In the genomic region with DNA sequence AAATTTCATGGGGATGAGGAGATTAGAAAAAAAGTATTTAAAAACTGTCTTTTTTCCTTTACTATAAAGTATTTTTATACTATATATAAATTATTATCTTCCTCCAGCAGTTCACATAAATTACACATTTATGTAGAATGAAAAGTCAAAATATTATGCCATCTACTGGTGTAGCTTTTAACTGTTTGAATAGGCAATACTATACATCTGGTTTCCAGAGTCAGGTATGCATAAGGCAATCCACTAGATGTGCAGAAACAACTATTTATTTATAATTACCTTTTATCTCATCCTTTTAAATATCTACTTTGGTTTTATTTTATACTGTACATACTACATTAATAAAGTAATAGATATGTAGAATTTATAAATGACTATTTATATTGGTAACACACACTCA, we compare ENCODE assay signal across 6 cellular contexts. TPM values are rescaled to one million over a fixed set of nuclear protein-coding genes. Genes with fewer than 3 reads are reported as not detected.
DNase-seq lines count a peak whose midpoint lies in the region; ATAC-seq, FAIRE-seq and TF ChIP-seq lines count a peak whose summit lies in the region.
"Not testable (repeated sequence)": the region's sequence is repeated elsewhere in the genome, so short reads cannot be mapped to it uniquely, and the experiment has no call there.

No MANE protein-coding gene starts in this region.

- POLR2A ChIA-PET in activated CD8-positive, alpha-beta T cell treated with anti-CD3 and anti-CD28 coated beads for 36 hours (lab: Charles Lee): not testable (repeated sequence)

- H3K27me3 Mint-ChIP-seq in activated CD8-positive, alpha-beta T cell treated with anti-CD3 and anti-CD28 coated beads for 36 hours; brain; neural crest cell (ENCODE audit: low read depth): not testable (repeated sequence)

- peak; percentile 15 for TF ChIP-seq CTCF in activated CD8-positive, alpha-beta T cell treated with anti-CD3 and anti-CD28 coated beads for 36 hours (IDR thresholded peaks at IDR 0.05)
- peak; percentile 31 to 37 for TF ChIP-seq CTCF in brain (conservative IDR thresholded peaks at IDR 0.05)
- peak; percentile 41 for TF ChIP-seq CTCF in neural crest cell (conservative IDR thresholded peaks at IDR 0.05)

- CTCF ChIA-PET in activated CD8-positive, alpha-beta T cell treated with anti-CD3 and anti-CD28 coated beads for 36 hours (lab: Charles Lee): not testable (repeated sequence)

- not testable (repeated sequence) for H3K4me3 Mint-ChIP-seq in activated CD8-positive, alpha-beta T cell treated with anti-CD3 and anti-CD28 coated beads for 36 hours; brain; neural crest cell

- H3K9me3 Mint-ChIP-seq in activated CD8-positive, alpha-beta T cell treated with anti-CD3 and anti-CD28 coated beads for 36 hours; brain; neural crest cell: not testable (repeated sequence)

- peak; percentile 45 for FAIRE-seq in G401.6 (lab: Jason Lieb, UNC)
- peak; percentile 89 for FAIRE-seq in RCC 7860 (lab: Jason Lieb, UNC)
- FAIRE-seq in endometrium (lab: Jason Lieb, UNC): peak; percentile 87

- DNase-seq in RCC 7860 (ENCODE audit: low spot score); activated CD8-positive, alpha-beta T cell treated with anti-CD3 and anti-CD28 coated beads for 36 hours; neural crest cell (ENCODE audit: low read depth, low spot score): not testable (repeated sequence)

- ATAC-seq in activated CD8-positive, alpha-beta T cell treated with anti-CD3 and anti-CD28 coated beads for 36 hours: not testable (repeated sequence)

- not testable (repeated sequence) for H3K27ac Mint-ChIP-seq in activated CD8-positive, alpha-beta T cell treated with anti-CD3 and anti-CD28 coated beads for 36 hours; brain; neural crest cell (ENCODE audit: unreplicated experiment)

- not testable (repeated sequence) for H3K36me3 Mint-ChIP-seq in activated CD8-positive, alpha-beta T cell treated with anti-CD3 and anti-CD28 coated beads for 36 hours (ENCODE audit: low read depth); neural crest cell (ENCODE audit: low read depth)
- peaks cover 12% of the 10 kb centered on the region for H3K36me3 Mint-ChIP-seq in brain

- intact Hi-C loops in activated CD8-positive, alpha-beta T cell treated with anti-CD3 and anti-CD28 coated beads for 36 hours (cut with micrococcal nuclease): not testable (repeated sequence)

- H3K4me1 Mint-ChIP-seq in activated CD8-positive, alpha-beta T cell treated with anti-CD3 and anti-CD28 coated beads for 36 hours (ENCODE audit: low read depth); brain; neural crest cell: not testable (repeated sequence)

RNA-seq across cellular contexts. Expression of a gene that starts 25.4 kb away (rescaled TPM):
- total RNA-seq in activated CD8-positive, alpha-beta T cell treated with anti-CD3 and anti-CD28 coated beads for 36 hours: 10 to 100 TPM; 26.7 to 30.0 TPM
- polyA plus RNA-seq in brain (ENCODE audit: insufficient read depth, low read depth, low replicate concordance): 8.3 TPM
- total RNA-seq in neural crest cell: 51.2 and 54.2 TPM in 2 replicates

RNA-seq across cellular contexts. Expression of a gene that starts 25.4 kb away (rescaled TPM):
- 10 to 100 TPM; 17.4 to 17.6 TPM for total RNA-seq in activated CD8-positive, alpha-beta T cell treated with anti-CD3 and anti-CD28 coated beads for 36 hours
- 4.7 TPM for polyA plus RNA-seq in brain (ENCODE audit: insufficient read depth, low read depth, low replicate concordance)
- total RNA-seq in neural crest cell: 17.1 and 19.5 TPM in 2 replicates
